1 cellular context compared by ENCODE assay signal in genomic region chr9:5949103-5949699, GRCh38.
TF ChIP-seq lines count a peak whose summit lies in the region.

No MANE protein-coding gene starts in this region.

TF ChIP-seq in HEK293, 187 proteins besides CTCF, POLR2A, EP300 and RAD21 (continued from another document):
- TF ChIP-seq SP7 (tag by site-specific recombination; IDR thresholded peaks at IDR 0.05), result 0 out of 2 replicates have a peak, but pooled peaks have one; percentile 14
- TF ChIP-seq, protein P1, sequence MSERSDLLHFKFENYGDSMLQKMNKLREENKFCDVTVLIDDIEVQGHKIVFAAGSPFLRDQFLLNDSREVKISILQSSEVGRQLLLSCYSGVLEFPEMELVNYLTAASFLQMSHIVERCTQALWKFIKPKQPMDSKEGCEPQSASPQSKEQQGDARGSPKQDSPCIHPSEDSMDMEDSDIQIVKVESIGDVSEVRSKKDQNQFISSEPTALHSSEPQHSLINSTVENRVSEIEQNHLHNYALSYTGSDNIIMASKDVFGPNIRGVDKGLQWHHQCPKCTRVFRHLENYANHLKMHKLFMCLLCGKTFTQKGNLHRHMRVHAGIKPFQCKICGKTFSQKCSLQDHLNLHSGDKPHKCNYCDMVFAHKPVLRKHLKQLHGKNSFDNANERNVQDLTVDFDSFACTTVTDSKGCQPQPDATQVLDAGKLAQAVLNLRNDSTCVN (tag by site-specific recombination; optimal IDR thresholded peaks at IDR 0.05), result no peak
- TF ChIP-seq, protein P2, sequence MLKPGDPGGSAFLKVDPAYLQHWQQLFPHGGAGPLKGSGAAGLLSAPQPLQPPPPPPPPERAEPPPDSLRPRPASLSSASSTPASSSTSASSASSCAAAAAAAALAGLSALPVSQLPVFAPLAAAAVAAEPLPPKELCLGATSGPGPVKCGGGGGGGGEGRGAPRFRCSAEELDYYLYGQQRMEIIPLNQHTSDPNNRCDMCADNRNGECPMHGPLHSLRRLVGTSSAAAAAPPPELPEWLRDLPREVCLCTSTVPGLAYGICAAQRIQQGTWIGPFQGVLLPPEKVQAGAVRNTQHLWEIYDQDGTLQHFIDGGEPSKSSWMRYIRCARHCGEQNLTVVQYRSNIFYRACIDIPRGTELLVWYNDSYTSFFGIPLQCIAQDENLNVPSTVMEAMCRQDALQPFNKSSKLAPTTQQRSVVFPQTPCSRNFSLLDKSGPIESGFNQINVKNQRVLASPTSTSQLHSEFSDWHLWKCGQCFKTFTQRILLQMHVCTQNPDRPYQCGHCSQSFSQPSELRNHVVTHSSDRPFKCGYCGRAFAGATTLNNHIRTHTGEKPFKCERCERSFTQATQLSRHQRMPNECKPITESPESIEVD (tag by site-specific recombination; IDR thresholded peaks at IDR 0.05), result peak; percentile 74
- TF ChIP-seq ZEB2 (tag by site-specific recombination; IDR thresholded peaks at IDR 0.05), result peak; percentile 40; the same call in 1 of the 2 replicates
- TF ChIP-seq OSR2 (tag by site-specific recombination; IDR thresholded peaks at IDR 0.05), result peak; percentile 82
- TF ChIP-seq ZNF629 (tag by site-specific recombination; IDR thresholded peaks at IDR 0.05), result 0 out of 2 replicates have a peak, but pooled peaks have one; percentile 13
- TF ChIP-seq ZNF362 (tag by site-specific recombination; IDR thresholded peaks at IDR 0.05), result peak; percentile 69; the same call in 1 of the 2 replicates
- peak; percentile 62; the same call in 1 of the 2 replicates for TF ChIP-seq ZNF843 (tag by site-specific recombination; IDR thresholded peaks at IDR 0.05)
- TF ChIP-seq HIC1 (tag by site-specific recombination; IDR thresholded peaks at IDR 0.05), result peak; percentile 58; the same call in 1 of the 2 replicates
- TF ChIP-seq PRDM10 (tag by site-specific recombination; IDR thresholded peaks at IDR 0.05), result peak; percentile 82
- TF ChIP-seq ZNF488 (tag by site-specific recombination; IDR thresholded peaks at IDR 0.05), result no peak
- TF ChIP-seq ZNF48 (tag by site-specific recombination; IDR thresholded peaks at IDR 0.05), result no peak
- no peak for TF ChIP-seq ZNF664 (tag by site-specific recombination; IDR thresholded peaks at IDR 0.05)
- no peak for TF ChIP-seq KLF16 (tag by site-specific recombination; IDR thresholded peaks at IDR 0.05)
- TF ChIP-seq, protein P3, sequence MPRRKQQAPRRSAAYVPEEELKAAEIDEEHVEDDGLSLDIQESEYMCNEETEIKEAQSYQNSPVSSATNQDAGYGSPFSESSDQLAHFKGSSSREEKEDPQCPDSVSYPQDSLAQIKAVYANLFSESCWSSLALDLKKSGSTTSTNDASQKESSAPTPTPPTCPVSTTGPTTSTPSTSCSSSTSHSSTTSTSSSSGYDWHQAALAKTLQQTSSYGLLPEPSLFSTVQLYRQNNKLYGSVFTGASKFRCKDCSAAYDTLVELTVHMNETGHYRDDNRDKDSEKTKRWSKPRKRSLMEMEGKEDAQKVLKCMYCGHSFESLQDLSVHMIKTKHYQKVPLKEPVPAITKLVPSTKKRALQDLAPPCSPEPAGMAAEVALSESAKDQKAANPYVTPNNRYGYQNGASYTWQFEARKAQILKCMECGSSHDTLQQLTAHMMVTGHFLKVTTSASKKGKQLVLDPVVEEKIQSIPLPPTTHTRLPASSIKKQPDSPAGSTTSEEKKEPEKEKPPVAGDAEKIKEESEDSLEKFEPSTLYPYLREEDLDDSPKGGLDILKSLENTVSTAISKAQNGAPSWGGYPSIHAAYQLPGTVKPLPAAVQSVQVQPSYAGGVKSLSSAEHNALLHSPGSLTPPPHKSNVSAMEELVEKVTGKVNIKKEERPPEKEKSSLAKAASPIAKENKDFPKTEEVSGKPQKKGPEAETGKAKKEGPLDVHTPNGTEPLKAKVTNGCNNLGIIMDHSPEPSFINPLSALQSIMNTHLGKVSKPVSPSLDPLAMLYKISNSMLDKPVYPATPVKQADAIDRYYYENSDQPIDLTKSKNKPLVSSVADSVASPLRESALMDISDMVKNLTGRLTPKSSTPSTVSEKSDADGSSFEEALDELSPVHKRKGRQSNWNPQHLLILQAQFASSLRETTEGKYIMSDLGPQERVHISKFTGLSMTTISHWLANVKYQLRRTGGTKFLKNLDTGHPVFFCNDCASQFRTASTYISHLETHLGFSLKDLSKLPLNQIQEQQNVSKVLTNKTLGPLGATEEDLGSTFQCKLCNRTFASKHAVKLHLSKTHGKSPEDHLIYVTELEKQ (tag by site-specific recombination; IDR thresholded peaks at IDR 0.05; ENCODE audit: borderline replicate concordance), result peak; percentile 38; the same call in 1 of the 2 replicates
- no peak for TF ChIP-seq ZNF19 (tag by site-specific recombination; IDR thresholded peaks at IDR 0.05; ENCODE audit: low read depth)
